ENCODE assay signal across 1 cellular context in the genomic region with DNA sequence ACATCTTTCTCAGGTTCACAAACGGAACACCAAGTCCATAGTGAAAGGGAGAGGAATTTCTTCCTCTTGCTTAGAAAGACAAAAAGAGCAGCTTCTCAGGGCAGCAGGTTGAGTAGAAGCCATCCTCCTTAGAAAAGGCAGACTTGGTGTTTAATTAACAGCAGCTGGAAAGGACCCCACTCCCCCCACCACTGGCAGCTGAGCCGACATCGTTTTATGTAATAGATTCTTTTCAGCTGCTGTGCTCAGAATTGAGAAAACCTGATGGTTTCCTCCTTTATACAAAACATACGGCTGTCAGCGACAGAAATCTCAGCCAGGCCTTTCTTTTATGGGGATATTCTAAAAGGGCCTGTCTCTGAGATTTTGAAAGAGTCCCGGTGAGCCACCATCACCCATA.
TF ChIP-seq lines count a peak whose summit lies in the region.

No MANE protein-coding gene starts in this region.

TF ChIP-seq in GM23338, 12 proteins besides CTCF, POLR2A, EP300 and RAD21 (continued from another document):
- TF ChIP-seq, protein P1, sequence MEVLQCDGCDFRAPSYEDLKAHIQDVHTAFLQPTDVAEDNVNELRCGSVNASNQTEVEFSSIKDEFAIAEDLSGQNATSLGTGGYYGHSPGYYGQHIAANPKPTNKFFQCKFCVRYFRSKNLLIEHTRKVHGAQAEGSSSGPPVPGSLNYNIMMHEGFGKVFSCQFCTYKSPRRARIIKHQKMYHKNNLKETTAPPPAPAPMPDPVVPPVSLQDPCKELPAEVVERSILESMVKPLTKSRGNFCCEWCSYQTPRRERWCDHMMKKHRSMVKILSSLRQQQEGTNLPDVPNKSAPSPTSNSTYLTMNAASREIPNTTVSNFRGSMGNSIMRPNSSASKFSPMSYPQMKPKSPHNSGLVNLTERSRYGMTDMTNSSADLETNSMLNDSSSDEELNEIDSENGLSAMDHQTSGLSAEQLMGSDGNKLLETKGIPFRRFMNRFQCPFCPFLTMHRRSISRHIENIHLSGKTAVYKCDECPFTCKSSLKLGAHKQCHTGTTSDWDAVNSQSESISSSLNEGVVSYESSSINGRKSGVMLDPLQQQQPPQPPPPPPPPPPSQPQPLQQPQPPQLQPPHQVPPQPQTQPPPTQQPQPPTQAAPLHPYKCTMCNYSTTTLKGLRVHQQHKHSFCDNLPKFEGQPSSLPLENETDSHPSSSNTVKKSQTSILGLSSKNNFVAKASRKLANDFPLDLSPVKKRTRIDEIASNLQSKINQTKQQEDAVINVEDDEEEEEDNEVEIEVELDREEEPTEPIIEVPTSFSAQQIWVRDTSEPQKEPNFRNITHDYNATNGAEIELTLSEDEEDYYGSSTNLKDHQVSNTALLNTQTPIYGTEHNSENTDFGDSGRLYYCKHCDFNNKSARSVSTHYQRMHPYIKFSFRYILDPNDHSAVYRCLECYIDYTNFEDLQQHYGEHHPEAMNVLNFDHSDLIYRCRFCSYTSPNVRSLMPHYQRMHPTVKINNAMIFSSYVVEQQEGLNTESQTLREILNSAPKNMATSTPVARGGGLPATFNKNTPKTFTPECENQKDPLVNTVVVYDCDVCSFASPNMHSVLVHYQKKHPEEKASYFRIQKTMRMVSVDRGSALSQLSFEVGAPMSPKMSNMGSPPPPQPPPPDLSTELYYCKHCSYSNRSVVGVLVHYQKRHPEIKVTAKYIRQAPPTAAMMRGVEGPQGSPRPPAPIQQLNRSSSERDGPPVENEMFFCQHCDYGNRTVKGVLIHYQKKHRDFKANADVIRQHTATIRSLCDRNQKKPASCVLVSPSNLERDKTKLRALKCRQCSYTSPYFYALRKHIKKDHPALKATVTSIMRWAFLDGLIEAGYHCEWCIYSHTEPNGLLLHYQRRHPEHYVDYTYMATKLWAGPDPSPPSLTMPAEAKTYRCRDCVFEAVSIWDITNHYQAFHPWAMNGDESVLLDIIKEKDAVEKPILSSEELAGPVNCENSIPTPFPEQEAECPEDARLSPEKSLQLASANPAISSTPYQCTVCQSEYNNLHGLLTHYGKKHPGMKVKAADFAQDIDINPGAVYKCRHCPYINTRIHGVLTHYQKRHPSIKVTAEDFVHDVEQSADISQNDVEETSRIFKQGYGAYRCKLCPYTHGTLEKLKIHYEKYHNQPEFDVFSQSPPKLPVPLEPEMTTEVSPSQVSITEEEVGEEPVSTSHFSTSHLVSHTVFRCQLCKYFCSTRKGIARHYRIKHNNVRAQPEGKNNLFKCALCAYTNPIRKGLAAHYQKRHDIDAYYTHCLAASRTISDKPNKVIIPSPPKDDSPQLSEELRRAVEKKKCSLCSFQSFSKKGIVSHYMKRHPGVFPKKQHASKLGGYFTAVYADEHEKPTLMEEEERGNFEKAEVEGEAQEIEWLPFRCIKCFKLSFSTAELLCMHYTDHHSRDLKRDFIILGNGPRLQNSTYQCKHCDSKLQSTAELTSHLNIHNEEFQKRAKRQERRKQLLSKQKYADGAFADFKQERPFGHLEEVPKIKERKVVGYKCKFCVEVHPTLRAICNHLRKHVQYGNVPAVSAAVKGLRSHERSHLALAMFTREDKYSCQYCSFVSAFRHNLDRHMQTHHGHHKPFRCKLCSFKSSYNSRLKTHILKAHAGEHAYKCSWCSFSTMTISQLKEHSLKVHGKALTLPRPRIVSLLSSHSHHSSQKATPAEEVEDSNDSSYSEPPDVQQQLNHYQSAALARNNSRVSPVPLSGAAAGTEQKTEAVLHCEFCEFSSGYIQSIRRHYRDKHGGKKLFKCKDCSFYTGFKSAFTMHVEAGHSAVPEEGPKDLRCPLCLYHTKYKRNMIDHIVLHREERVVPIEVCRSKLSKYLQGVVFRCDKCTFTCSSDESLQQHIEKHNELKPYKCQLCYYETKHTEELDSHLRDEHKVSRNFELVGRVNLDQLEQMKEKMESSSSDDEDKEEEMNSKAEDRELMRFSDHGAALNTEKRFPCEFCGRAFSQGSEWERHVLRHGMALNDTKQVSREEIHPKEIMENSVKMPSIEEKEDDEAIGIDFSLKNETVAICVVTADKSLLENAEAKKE (CRISPR knock-in tag; IDR thresholded peaks at IDR 0.05): no peak
- TF ChIP-seq POLR2AphosphoS5 (IDR thresholded peaks at IDR 0.05; ENCODE audit: low read depth) (no peak), STAT1 (IDR thresholded peaks at IDR 0.05; ENCODE audit: unreplicated experiment) (no peak), EZH2 (IDR thresholded peaks at IDR 0.05; ENCODE audit: low read depth, unreplicated experiment) (no peak), NANOG (IDR thresholded peaks at IDR 0.05; ENCODE audit: borderline replicate concordance) (no peak)
